ENCODE assay signal across 8 cellular contexts in the genomic region with DNA sequence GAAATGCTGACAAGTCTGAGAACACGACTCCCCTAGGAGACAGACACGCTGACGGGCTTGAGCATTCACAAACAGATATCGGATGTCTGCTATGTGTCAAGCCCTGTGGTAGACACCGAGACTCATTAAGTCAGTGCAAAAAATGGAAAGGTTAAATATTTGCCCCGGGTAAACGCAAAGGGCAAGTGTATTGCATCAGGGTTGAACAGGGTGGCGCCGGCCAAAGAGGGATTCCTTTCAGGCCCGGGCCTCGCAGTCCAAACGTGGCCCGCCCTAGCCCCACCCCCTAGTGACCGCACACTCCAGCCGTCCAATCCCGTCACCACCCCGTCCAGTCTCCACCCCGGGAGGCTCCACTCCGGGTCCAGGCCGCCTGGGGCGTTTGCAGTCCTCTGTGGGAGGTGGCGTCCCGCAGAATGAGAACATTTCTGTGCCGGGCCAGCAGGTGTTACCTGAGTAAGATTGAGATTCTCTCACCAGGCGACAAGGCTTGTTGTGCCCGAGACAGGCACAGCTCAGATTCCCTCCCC. TPM values are rescaled to one million over a fixed set of nuclear protein-coding genes. Genes with fewer than 3 reads are reported as not detected.
DNase-seq lines count a peak whose midpoint lies in the region; ATAC-seq, FAIRE-seq and TF ChIP-seq lines count a peak whose summit lies in the region.

No MANE protein-coding gene starts in this region.

- peak overlapping the region; percentile 67 for H3K4me3 ChIP-seq in AG04449 (ENCODE audit: low read depth, low read length)
- peak overlapping the region; percentile 25 to 65 (median 61) for H3K4me3 ChIP-seq in keratinocyte (ENCODE audit: control insufficient read depth in 2 of 3, extremely low read depth in 1 of 3, insufficient read depth in 2 of 3, low read depth in 1 of 3, low read length in 3 of 3)

- FAIRE-seq in keratinocyte (lab: Jason Lieb, UNC) = peak; percentile 81

- no peaks in the 10 kb centered on the region for H3K36me3 ChIP-seq in keratinocyte (ENCODE audit: control insufficient read depth in 2 of 2, extremely low read depth in 1 of 2, insufficient read depth in 2 of 2, low read length in 2 of 2)

- peak overlapping the region; percentile 69 for H2AFZ ChIP-seq in keratinocyte (ENCODE audit: control insufficient read depth, low read length)

- no peaks in the 10 kb centered on the region for H3K9me3 ChIP-seq in keratinocyte (ENCODE audit: control insufficient read depth, low read depth, low read length)

- dilution Hi-C loops in keratinocyte (cut with MboI; ENCODE audit: extremely low pct_ligation_motif_present, low sequenced_read_pairs) = no loop called here

- peak overlapping the region; percentile 91 for H3K4me2 ChIP-seq in keratinocyte (ENCODE audit: control insufficient read depth, extremely low read depth, insufficient read depth, low read depth, low read length)

- H3K9ac ChIP-seq in keratinocyte (ENCODE audit: control insufficient read depth, extremely low read depth, insufficient read depth, low read length) = peak overlapping the region; percentile 53

- H4K20me1 ChIP-seq in keratinocyte (ENCODE audit: control insufficient read depth, extremely low read depth, insufficient read depth, low read length) = no peaks in the 10 kb centered on the region

- no peak overlapping the region for H3K27ac ChIP-seq in keratinocyte (ENCODE audit: control insufficient read depth, insufficient read depth, low read length)

- CTCF ChIA-PET in AG04449 (lab: Yijun Ruan, JAX) = interaction anchor here (0.7 to 9.3 kb wide), 5 partner anchors 11 to 198 kb away, joined by 3 to 68 read pairs (median 6); partner anchors contain the start of gene TMEM9

- peak; percentile 21 for DNase-seq in AG04449 (ENCODE audit: low read depth, low spot score)
- peak; percentile 97 for DNase-seq in NCI-H2196 treated with DMSO at 0.1 percent for 48 hours (lab: John Stamatoyannopoulos, UW; ENCODE audit: unreplicated experiment)
- DNase-seq in activated CD4-positive, CD25-positive, alpha-beta regulatory T cell (lab: John Stamatoyannopoulos, UW) = peak; percentile 31 to 58 (median 34)
- DNase-seq in central memory CD4-positive, alpha-beta T cell = peak; percentile 58
- peak; percentile 59 for DNase-seq in keratinocyte (ENCODE audit: low read depth, low spot score)
- peak; percentile 69 to 78 (median 77) for DNase-seq in stimulated activated CD4-positive, alpha-beta T cell treated with anti-CD3 and anti-CD28 coated beads, Interleukin-12 subunit alpha, Interleukin-12 subunit beta, amount 100 ng/mL, for 48 hours (ENCODE audit: low read depth in 2 of 3, low spot score in 1 of 3)

- H3K27me3 ChIP-seq in keratinocyte (ENCODE audit: control insufficient read depth, extremely low read depth, insufficient read depth, low read length) = peaks cover 4% of the 10 kb centered on the region

- peaks cover 23% of the 10 kb centered on the region for H3K4me1 ChIP-seq in keratinocyte (ENCODE audit: control insufficient read depth, extremely low read depth, insufficient read depth, low read length)

- no peaks in the 10 kb centered on the region for H3K9me1 ChIP-seq in keratinocyte (ENCODE audit: control insufficient read depth, extremely low read depth, insufficient read depth, low read length)

- no peaks in the 10 kb centered on the region for H3K79me2 ChIP-seq in keratinocyte (ENCODE audit: control insufficient read depth, insufficient read depth, low read length)

- ATAC-seq in GM18907 (IDR thresholded peaks at IDR 0.05; ENCODE audit: unreplicated experiment) (peak; percentile 97), HG03108 (IDR thresholded peaks at IDR 0.05; ENCODE audit: unreplicated experiment) (peak; percentile 96)

- POLR2A ChIA-PET in AG04449 (lab: Yijun Ruan, JAX) = no interaction called here

- TF ChIP-seq CTCF in AG04449 (IDR thresholded peaks at IDR 0.05; ENCODE audit: insufficient read depth, low read length, missing control alignments) = no peak
- TF ChIP-seq CTCF in keratinocyte (optimal IDR thresholded peaks at IDR 0.05 in 1 of 3, IDR thresholded peaks at IDR 0.05 in 1 of 3, conservative IDR thresholded peaks at IDR 0.05 in 1 of 3; ENCODE audit: extremely low read depth in 1 of 3, insufficient read depth in 2 of 3, low read length in 3 of 3) = peak in 1 of 3 experiments; percentile 4

RNA-seq across cellular contexts. Expression of gene TMEM9, which starts 16.3 kb away (rescaled TPM):
- polyA plus RNA-seq in keratinocyte = 56.0 to 106 TPM (median 59.8 TPM) in 3 replicates
- polyA plus RNA-seq in keratinocyte (2011; ENCODE audit: low read depth) = 16.1 TPM
- 54.3 and 55.6 TPM in 2 replicates for polyA plus RNA-seq in keratinocyte (2011; cell fraction: cytosol; rRNA removed)
- 64.9 and 85.3 TPM in 2 replicates for polyA plus RNA-seq in keratinocyte (2011; cell fraction: nucleus; rRNA removed)
- polyA plus RNA-seq in keratinocyte (2012; ENCODE audit: low replicate concordance) = 26.5 and 49.8 TPM in 2 replicates
- 77.3 to 171 TPM (median 109 TPM) in 3 replicates for polyA minus RNA-seq in keratinocyte
- polyA minus RNA-seq in keratinocyte (2011; cell fraction: cytosol; rRNA and poly(A)+ RNA removed) = 36.3 TPM
- 25.4 and 26.7 TPM in 2 replicates for polyA minus RNA-seq in keratinocyte (2011; cell fraction: nucleus; rRNA and poly(A)+ RNA removed)

RNA-seq across cellular contexts. Expression of gene IGFN1, which starts 20.0 kb away (rescaled TPM):
- polyA plus RNA-seq in keratinocyte = not detected in 3 replicates
- polyA plus RNA-seq in keratinocyte (2011; ENCODE audit: low read depth) = 0.19 TPM
- polyA plus RNA-seq in keratinocyte (2011; cell fraction: cytosol; rRNA removed) = not detected in 2 replicates
- polyA plus RNA-seq in keratinocyte (2011; cell fraction: nucleus; rRNA removed) = 0.07 and 0.10 TPM in 2 replicates
- 0.06 and 0.24 TPM in 2 replicates for polyA plus RNA-seq in keratinocyte (2012; ENCODE audit: low replicate concordance)
- polyA minus RNA-seq in keratinocyte = 0.07 to 0.10 TPM in 2 of 3 replicates, not detected in the other
- not detected for polyA minus RNA-seq in keratinocyte (2011; cell fraction: cytosol; rRNA and poly(A)+ RNA removed)
- 0.23 TPM in 1 of 2 replicates, not detected in the other for polyA minus RNA-seq in keratinocyte (2011; cell fraction: nucleus; rRNA and poly(A)+ RNA removed)

RNA-seq across cellular contexts. Expression of gene ASCL5, which starts 43.6 kb away (rescaled TPM):
- not detected in 3 replicates for polyA plus RNA-seq in keratinocyte
- polyA plus RNA-seq in keratinocyte (2011; ENCODE audit: low read depth) = 0.19 TPM
- 0.04 TPM in 1 of 2 replicates, not detected in the other for polyA plus RNA-seq in keratinocyte (2011; cell fraction: cytosol; rRNA removed)
- polyA plus RNA-seq in keratinocyte (2011; cell fraction: nucleus; rRNA removed) = not detected in 2 replicates
- polyA plus RNA-seq in keratinocyte (2012; ENCODE audit: low replicate concordance) = 0.07 TPM in 1 of 2 replicates, not detected in the other
- not detected in 3 replicates for polyA minus RNA-seq in keratinocyte
- not detected for polyA minus RNA-seq in keratinocyte (2011; cell fraction: cytosol; rRNA and poly(A)+ RNA removed)
- polyA minus RNA-seq in keratinocyte (2011; cell fraction: nucleus; rRNA and poly(A)+ RNA removed) = not detected in 2 replicates

RNA-seq across cellular contexts. Expression of gene CACNA1S, which starts 58.4 kb away (rescaled TPM):
- not detected in 3 replicates for polyA plus RNA-seq in keratinocyte
- not detected for polyA plus RNA-seq in keratinocyte (2011; ENCODE audit: low read depth)
- polyA plus RNA-seq in keratinocyte (2011; cell fraction: cytosol; rRNA removed) = not detected in 2 replicates
- not detected in 2 replicates for polyA plus RNA-seq in keratinocyte (2011; cell fraction: nucleus; rRNA removed)
- polyA plus RNA-seq in keratinocyte (2012; ENCODE audit: low replicate concordance) = not detected in 2 replicates
- polyA minus RNA-seq in keratinocyte = not detected in 3 replicates
- polyA minus RNA-seq in keratinocyte (2011; cell fraction: cytosol; rRNA and poly(A)+ RNA removed) = not detected
- not detected in 2 replicates for polyA minus RNA-seq in keratinocyte (2011; cell fraction: nucleus; rRNA and poly(A)+ RNA removed)

Comparison
In these comparisons a context has a peak if more than half of its experiments do, and no peak if none do; other contexts are left out.
1. DNase-seq: peak in every context shown above with its lines; median percentile 97 in NCI-H2196 treated with DMSO at 0.1 percent for 48 hours; 77 in stimulated activated CD4-positive, alpha-beta T cell treated with anti-CD3 and anti-CD28 coated beads, Interleukin-12 subunit alpha, Interleukin-12 subunit beta, amount 100 ng/mL, for 48 hours; 59 in keratinocyte; 58 in central memory CD4-positive, alpha-beta T cell; 34 in activated CD4-positive, CD25-positive, alpha-beta regulatory T cell; 21 in AG04449.